Comparison of ENCODE assay signal across 8 cellular contexts in the genomic region with DNA sequence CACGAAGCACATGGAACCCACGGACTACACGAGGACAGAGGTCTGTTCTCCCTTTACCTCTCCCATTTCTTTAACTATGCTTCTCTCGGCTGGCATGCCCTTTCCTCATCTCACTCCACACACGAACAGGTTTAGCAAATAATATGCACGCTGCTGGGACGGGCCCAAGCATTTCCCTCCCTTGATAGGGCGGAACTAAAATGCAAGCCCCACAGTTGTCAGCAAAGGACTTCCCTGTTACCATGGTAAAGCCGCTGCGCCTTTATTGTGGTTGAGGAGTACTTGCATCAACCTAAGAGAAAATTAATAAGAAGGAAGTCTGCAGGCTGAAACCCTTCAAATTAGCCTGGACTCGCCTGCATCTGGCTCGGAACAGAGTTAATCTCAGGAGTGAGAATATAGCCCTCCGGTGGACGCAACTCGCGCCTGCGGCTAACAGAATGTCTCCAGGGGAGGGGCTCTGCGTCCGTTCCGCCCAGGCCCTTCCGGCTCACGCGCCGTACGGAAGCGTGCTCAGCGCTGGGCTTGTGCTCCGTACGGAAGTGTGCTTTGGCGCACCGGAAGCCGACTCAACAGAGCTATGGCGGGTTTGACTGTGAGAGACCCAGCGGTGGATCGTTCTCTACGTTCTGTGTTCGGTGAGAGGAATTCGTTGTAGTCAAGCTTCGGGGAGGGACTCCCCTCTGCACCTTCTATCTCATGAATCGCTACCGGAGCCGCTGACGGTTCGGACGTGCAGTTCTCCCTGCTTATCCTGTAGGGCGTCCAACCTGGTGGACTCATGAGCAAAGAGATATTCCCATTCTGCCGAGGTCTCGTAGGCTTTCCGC. TPM values are rescaled to one million over a fixed set of nuclear protein-coding genes. Genes with fewer than 3 reads are reported as not detected.
DNase-seq lines count a peak whose midpoint lies in the region; ATAC-seq and TF ChIP-seq lines count a peak whose summit lies in the region.

A gene with protein sequence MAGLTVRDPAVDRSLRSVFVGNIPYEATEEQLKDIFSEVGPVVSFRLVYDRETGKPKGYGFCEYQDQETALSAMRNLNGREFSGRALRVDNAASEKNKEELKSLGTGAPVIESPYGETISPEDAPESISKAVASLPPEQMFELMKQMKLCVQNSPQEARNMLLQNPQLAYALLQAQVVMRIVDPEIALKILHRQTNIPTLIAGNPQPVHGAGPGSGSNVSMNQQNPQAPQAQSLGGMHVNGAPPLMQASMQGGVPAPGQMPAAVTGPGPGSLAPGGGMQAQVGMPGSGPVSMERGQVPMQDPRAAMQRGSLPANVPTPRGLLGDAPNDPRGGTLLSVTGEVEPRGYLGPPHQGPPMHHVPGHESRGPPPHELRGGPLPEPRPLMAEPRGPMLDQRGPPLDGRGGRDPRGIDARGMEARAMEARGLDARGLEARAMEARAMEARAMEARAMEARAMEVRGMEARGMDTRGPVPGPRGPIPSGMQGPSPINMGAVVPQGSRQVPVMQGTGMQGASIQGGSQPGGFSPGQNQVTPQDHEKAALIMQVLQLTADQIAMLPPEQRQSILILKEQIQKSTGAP (plus strand): TSS at position 555 of the 830 bp plus-strand sequence. CDS start 26 bp downstream, at position 581.

- peaks cover 13% of the 10 kb centered on the region for H3K79me2 ChIP-seq in PC-9 (ENCODE audit: low read depth)

- H3K27me3 ChIP-seq in PC-9 (ENCODE audit: insufficient read depth, low read depth) (no peaks in the 10 kb centered on the region), muscle layer of duodenum (ENCODE audit: low read depth, low read length) (no peaks in the 10 kb centered on the region)

- BruUV-seq in PC-9 (replicated peaks; lab: Mats Ljungman, UMichigan) = no TSS peak

- CTCF ChIA-PET in PC-9 (lab: Charles Lee) = interaction anchor here (0.8 kb wide), 1 partner anchor 570 kb away, joined by 3 read pairs; no protein-coding TSS in a partner anchor

- no peaks in the 10 kb centered on the region for H3K9me2 ChIP-seq in PC-9 (ENCODE audit: insufficient read depth)

- DNase-seq in DMS53 treated with DMSO at 0.1 percent for 48 hours (lab: John Stamatoyannopoulos, UW; ENCODE audit: unreplicated experiment) = peak; percentile 76
- peak; percentile 76 to 81 for DNase-seq in PC-9
- peak; percentile 77 for DNase-seq in activated T-cell treated with anti-CD3 and anti-CD28 coated beads, Interleukin-2, amount 50 U/mL, for 1 hour
- peak; percentile 36 for DNase-seq in stimulated activated CD8-positive, alpha-beta memory T cell treated with anti-CD3 and anti-CD28 coated beads, Interleukin-7, amount 100 ng/mL, for 24 hours (ENCODE audit: low read depth)

- H3K36me3 ChIP-seq in PC-9 (ENCODE audit: low read depth) (no peaks in the 10 kb centered on the region), muscle layer of duodenum (ENCODE audit: control insufficient read depth in 1 of 2, insufficient read depth in 2 of 2, low read length in 2 of 2) (peaks cover 14% of the 10 kb centered on the region in 2 donors)

- intact Hi-C loops in PC-9 (cut with micrococcal nuclease; ENCODE audit: unreplicated experiment) = loop anchor here (2.0 kb wide), 1 partner anchor 571 kb away; a partner anchor contains a TSS

- TF ChIP-seq RAD21 in Ishikawa (IDR thresholded peaks at IDR 0.05; ENCODE audit: low read depth) = no peak

- H2AFZ ChIP-seq in PC-9 = peak within 1 kb of the TSS; percentile 99

- H3K27ac ChIP-seq in PC-9 (peak within 1 kb of the TSS; percentile 60), muscle layer of duodenum (ENCODE audit: low read length) (peak within 1 kb of the TSS; percentile 72)

- H3K4me3 ChIP-seq in PC-9 (peak within 1 kb of the TSS; percentile 95), muscle layer of duodenum (ENCODE audit: low read depth in 1 of 2, low read length in 2 of 2) (peak within 1 kb of the TSS; percentile 88 to 89)

- H3F3A ChIP-seq in PC-9 (ENCODE audit: insufficient read depth, low read depth) = 0 out of 2 replicates have a peak, but pooled peaks cover 7% of the 10 kb centered on the region

- no peak for TF ChIP-seq EP300 in Ishikawa (IDR thresholded peaks at IDR 0.05; ENCODE audit: borderline replicate concordance)

- POLR2A ChIA-PET in PC-9 (lab: Charles Lee; ENCODE audit: unreplicated experiment) = interaction anchor here (0.6 to 0.7 kb wide), 2 partner anchors 585 to 835 kb away, joined by 3 to 9 read pairs; no protein-coding TSS in a partner anchor

- ATAC-seq in GM21619 (IDR thresholded peaks at IDR 0.05; ENCODE audit: unreplicated experiment) (peak; percentile 99), esophagus mucosa (peak; percentile 98)

- peak within 1 kb of the TSS; percentile 95 for H3K4me2 ChIP-seq in PC-9

- no peak for TF ChIP-seq CTCF in PC-9 (conservative IDR thresholded peaks at IDR 0.05)

- H3K9me3 ChIP-seq in PC-9 (ENCODE audit: insufficient read depth, low read depth) (no peaks in the 10 kb centered on the region), muscle layer of duodenum (ENCODE audit: control insufficient read depth in 1 of 2, low read length in 2 of 2) (no peaks in the 10 kb centered on the region)

- no peaks in the 10 kb centered on the region for H4K20me1 ChIP-seq in PC-9 (ENCODE audit: insufficient read depth)

- peaks cover 5% of the 10 kb centered on the region; the same call in 1 of the 2 replicates for H3K4me1 ChIP-seq in PC-9 (replicated peaks; ENCODE audit: insufficient read depth)
- peaks cover 0 to 7% of the 10 kb centered on the region in 2 donors for H3K4me1 ChIP-seq in muscle layer of duodenum (ENCODE audit: control insufficient read depth in 1 of 2, insufficient read depth in 2 of 2, low read length in 2 of 2)

TF ChIP-seq in Ishikawa, 13 proteins besides CTCF, POLR2A, EP300 and RAD21:
- TF ChIP-seq, protein P1, sequence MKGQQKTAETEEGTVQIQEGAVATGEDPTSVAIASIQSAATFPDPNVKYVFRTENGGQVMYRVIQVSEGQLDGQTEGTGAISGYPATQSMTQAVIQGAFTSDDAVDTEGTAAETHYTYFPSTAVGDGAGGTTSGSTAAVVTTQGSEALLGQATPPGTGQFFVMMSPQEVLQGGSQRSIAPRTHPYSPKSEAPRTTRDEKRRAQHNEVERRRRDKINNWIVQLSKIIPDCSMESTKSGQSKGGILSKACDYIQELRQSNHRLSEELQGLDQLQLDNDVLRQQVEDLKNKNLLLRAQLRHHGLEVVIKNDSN (IDR thresholded peaks at IDR 0.05) = no peak
- TF ChIP-seq YY1 (IDR thresholded peaks at IDR 0.05; ENCODE audit: low read depth) (peak; percentile 86), TAF1 (IDR thresholded peaks at IDR 0.05; ENCODE audit: low read depth) (peak; percentile 73; the same call in 1 of the 2 replicates)
- TF ChIP-seq, protein P2, sequence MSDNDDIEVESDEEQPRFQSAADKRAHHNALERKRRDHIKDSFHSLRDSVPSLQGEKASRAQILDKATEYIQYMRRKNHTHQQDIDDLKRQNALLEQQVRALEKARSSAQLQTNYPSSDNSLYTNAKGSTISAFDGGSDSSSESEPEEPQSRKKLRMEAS (IDR thresholded peaks at IDR 0.05) = peak; percentile 67
- TF ChIP-seq, protein P3, sequence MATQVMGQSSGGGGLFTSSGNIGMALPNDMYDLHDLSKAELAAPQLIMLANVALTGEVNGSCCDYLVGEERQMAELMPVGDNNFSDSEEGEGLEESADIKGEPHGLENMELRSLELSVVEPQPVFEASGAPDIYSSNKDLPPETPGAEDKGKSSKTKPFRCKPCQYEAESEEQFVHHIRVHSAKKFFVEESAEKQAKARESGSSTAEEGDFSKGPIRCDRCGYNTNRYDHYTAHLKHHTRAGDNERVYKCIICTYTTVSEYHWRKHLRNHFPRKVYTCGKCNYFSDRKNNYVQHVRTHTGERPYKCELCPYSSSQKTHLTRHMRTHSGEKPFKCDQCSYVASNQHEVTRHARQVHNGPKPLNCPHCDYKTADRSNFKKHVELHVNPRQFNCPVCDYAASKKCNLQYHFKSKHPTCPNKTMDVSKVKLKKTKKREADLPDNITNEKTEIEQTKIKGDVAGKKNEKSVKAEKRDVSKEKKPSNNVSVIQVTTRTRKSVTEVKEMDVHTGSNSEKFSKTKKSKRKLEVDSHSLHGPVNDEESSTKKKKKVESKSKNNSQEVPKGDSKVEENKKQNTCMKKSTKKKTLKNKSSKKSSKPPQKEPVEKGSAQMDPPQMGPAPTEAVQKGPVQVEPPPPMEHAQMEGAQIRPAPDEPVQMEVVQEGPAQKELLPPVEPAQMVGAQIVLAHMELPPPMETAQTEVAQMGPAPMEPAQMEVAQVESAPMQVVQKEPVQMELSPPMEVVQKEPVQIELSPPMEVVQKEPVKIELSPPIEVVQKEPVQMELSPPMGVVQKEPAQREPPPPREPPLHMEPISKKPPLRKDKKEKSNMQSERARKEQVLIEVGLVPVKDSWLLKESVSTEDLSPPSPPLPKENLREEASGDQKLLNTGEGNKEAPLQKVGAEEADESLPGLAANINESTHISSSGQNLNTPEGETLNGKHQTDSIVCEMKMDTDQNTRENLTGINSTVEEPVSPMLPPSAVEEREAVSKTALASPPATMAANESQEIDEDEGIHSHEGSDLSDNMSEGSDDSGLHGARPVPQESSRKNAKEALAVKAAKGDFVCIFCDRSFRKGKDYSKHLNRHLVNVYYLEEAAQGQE (IDR thresholded peaks at IDR 0.05; ENCODE audit: low read depth) = no peak

RNA-seq across cellular contexts. Expression of the gene that starts here (rescaled TPM):
- total RNA-seq in PC-9 (2021) (18.5 and 24.1 TPM in 2 replicates), esophagus mucosa (22.4 TPM)

Comparison
In these comparisons a context has a peak if more than half of its experiments do, and no peak if none do; other contexts are left out.
1. Peak in every context shown above with its lines: DNase-seq, ATAC-seq, H3K4me3 ChIP-seq and H3K27ac ChIP-seq.